Comparison of ENCODE assay signal across 10 cellular contexts in the genomic region with DNA sequence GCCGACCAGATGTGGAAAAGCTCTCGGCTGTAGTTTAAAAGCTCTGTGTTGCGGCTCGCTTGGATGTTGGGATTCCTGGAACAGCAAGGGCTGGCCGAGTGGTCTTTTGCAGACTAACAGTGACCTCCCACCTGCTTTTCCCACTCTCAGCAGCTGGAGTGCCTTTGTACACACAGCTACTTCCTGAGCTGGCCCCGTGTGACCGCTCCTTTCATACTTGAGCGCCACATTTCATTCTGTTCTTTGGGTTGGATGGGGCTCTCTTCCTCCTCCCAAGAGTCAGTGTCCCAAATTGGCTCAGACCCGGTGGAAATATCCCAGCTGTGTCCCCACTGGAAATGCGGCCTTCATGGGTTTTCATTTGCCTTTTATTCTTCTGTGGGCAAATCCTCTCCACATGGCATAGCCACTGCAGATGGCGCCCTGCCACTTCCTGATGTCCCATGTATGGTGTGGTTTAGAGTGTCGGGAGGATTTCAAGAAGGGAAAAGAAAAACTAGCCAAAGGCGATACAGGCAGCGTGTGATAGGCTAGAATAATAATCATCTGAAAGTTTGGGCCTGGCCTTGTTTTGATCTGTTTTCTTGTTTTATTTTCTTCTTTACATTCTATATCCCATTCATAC.
DNase-seq lines count a peak whose midpoint lies in the region; ATAC-seq, FAIRE-seq and TF ChIP-seq lines count a peak whose summit lies in the region.
"Had no signal": no experiment of that assay in that cellular context is flagged by ENCODE, and none has a peak within 500 bp of the region (broad histone marks: within the 10 kb centered on the region; RNA-seq: fewer than 3 reads in every experiment).

No MANE protein-coding gene starts in this region.

- no peaks in the 10 kb centered on the region for H3K9me3 ChIP-seq in HepG2 (ENCODE audit: low read length)
- H3K9me3 ChIP-seq: esophagus squamous epithelium had no signal

- TF ChIP-seq EP300 in HepG2 (IDR thresholded peaks at IDR 0.05; ENCODE audit: low read depth in 2 of 2, low read length in 2 of 2) = no peak
- TF ChIP-seq EP300 in HepG2 (CRISPR knock-in tag; IDR thresholded peaks at IDR 0.05; ENCODE audit: borderline replicate concordance) = no peak

- H2AFZ ChIP-seq in HepG2 (ENCODE audit: low read length) = no peak overlapping the region

- BruUV-seq in HepG2 (replicated peaks; lab: Mats Ljungman, UMichigan) = no TSS peak

- intact Hi-C loops in HepG2 (cut with micrococcal nuclease; ENCODE audit: unreplicated experiment) = loop anchor here (5.0 to 10.0 kb wide), 2 partner anchors 83 to 751 kb away; no protein-coding TSS in a partner anchor

- H3K27me3 ChIP-seq in HepG2 (ENCODE audit: control insufficient read depth in 1 of 2, insufficient read depth in 2 of 2, low read length in 2 of 2) = no peaks in the 10 kb centered on the region
- H3K27me3 ChIP-seq: esophagus squamous epithelium had no signal

- 94% methylated on average over 9 of the region's 14 CpGs for WGBS in HepG2 (ENCODE audit: low lambda C conversion rate)

- peak overlapping the region; percentile 63; the same call in 1 of the 2 replicates for H3K4me2 ChIP-seq in HepG2 (ENCODE audit: low read depth, low read length)

- CTCF ChIA-PET in HepG2 (lab: Yijun Ruan, JAX; ENCODE audit: low intra/inter-chr PET ratio, low total read pairs) = no interaction called here

- H3K79me2 ChIP-seq in HepG2 (ENCODE audit: insufficient read depth, low read length) = no peaks in the 10 kb centered on the region

- peaks cover 46% of the 10 kb centered on the region for H3K4me1 ChIP-seq in HepG2 (ENCODE audit: insufficient read depth, low read length)

- no peak for FAIRE-seq in HepG2 (lab: Jason Lieb, UNC)

- POLR2A ChIA-PET in HepG2 (lab: Yijun Ruan, JAX) = interaction anchor here (1.0 to 1.7 kb wide), 3 partner anchors 7 to 87 kb away, joined by 3 to 5 read pairs (median 4); no protein-coding TSS in a partner anchor

- H4K20me1 ChIP-seq in HepG2 (ENCODE audit: insufficient read depth, low read length) = no peaks in the 10 kb centered on the region; the same call in 1 of the 2 replicates

- H3K27ac ChIP-seq in HepG2 (ENCODE audit: extremely low read length, insufficient read depth, low read length) = peak overlapping the region; percentile 69

- in situ Hi-C loops in HepG2 (cut with HindIII; ENCODE audit: extremely low pct_ligation_motif_present, low pct_unique_long_range_greater_than_20kb) = no loop called here

- no peak for TF ChIP-seq CTCF in HepG2 (CRISPR knock-in tag; IDR thresholded peaks at IDR 0.05)

- ATAC-seq in HepG2 = no peak

- DNase-seq in Ammon's horn (ENCODE audit: low spot score) = peak; percentile 52
- peak; percentile 18 for DNase-seq in HK-2 (ENCODE audit: unreplicated experiment)
- peak; percentile 46 for DNase-seq in SHP77 treated with DMSO at 0.1 percent for 48 hours (lab: John Stamatoyannopoulos, UW)
- DNase-seq in HepG2 (ENCODE audit: low spot score) = no peak
- no peak for DNase-seq in activated effector memory CD4-positive, alpha-beta T cell treated with anti-CD3 and anti-CD28 coated beads, Interleukin-2, amount 50 U/mL, for 16 hours
- no peak for DNase-seq in activated CD4-positive, alpha-beta T cell treated with anti-CD3 and anti-CD28 coated beads, Interleukin-2, amount 50 U/mL, for 1 hour
- no peak for DNase-seq in kidney glomerular epithelial cell (lab: John Stamatoyannopoulos, UW)
- DNase-seq in NCI-H345 (lab: John Stamatoyannopoulos, UW) = no peak
- DNase-seq: CD4-positive, alpha-beta memory T cell; esophagus squamous epithelium had no signal

- H3K4me3 ChIP-seq in HepG2 (replicated peaks in 1 of 3; ENCODE audit: insufficient read depth in 1 of 3, low read depth in 2 of 3, low read length in 3 of 3) = 0 out of 6 replicates have a peak overlapping the region, but pooled peaks of 1 of the 3 experiments have one; percentile 0
- H3K4me3 ChIP-seq: esophagus squamous epithelium had no signal

- H3K9ac ChIP-seq in HepG2 (ENCODE audit: insufficient read depth, low read depth, low read length) = no peak overlapping the region

- peaks cover 2 to 11% of the 10 kb centered on the region in 2 experiments; a peak in 3 of 5 replicates for H3K36me3 ChIP-seq in HepG2 (replicated peaks in 1 of 2; ENCODE audit: control insufficient read depth in 1 of 2, insufficient read depth in 2 of 2, low read length in 2 of 2)

- no peak for TF ChIP-seq POLR2A in HepG2 (IDR thresholded peaks at IDR 0.05; ENCODE audit: insufficient read depth in 1 of 2, low read depth in 2 of 2, low read length in 2 of 2)

- TF ChIP-seq RAD21 in HepG2 (CRISPR knock-in tag; IDR thresholded peaks at IDR 0.05) = no peak

TF ChIP-seq in HepG2, 621 proteins besides CTCF, POLR2A, EP300 and RAD21 (continues in another document):
- TF ChIP-seq, protein P1, sequence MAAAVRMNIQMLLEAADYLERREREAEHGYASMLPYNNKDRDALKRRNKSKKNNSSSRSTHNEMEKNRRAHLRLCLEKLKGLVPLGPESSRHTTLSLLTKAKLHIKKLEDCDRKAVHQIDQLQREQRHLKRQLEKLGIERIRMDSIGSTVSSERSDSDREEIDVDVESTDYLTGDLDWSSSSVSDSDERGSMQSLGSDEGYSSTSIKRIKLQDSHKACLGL (CRISPR knock-in tag; IDR thresholded peaks at IDR 0.05) = no peak
- TF ChIP-seq STAG1 (CRISPR knock-in tag; IDR thresholded peaks at IDR 0.05) (0 out of 2 replicates have a peak, but pooled peaks have one; percentile 10), ZBTB21 (CRISPR knock-in tag; IDR thresholded peaks at IDR 0.05) (no peak), ZFYVE20 (CRISPR knock-in tag; IDR thresholded peaks at IDR 0.05; ENCODE audit: borderline replicate concordance, low read depth) (no peak), ZBTB38 (CRISPR knock-in tag; IDR thresholded peaks at IDR 0.05) (peak; percentile 91), ZNF687 (CRISPR knock-in tag; IDR thresholded peaks at IDR 0.05) (peak; percentile 43), ZNF691 (CRISPR knock-in tag; IDR thresholded peaks at IDR 0.05; ENCODE audit: borderline replicate concordance, low read depth) (no peak), MYC (CRISPR knock-in tag; IDR thresholded peaks at IDR 0.05; ENCODE audit: borderline replicate concordance) (no peak)
- TF ChIP-seq, protein P2, sequence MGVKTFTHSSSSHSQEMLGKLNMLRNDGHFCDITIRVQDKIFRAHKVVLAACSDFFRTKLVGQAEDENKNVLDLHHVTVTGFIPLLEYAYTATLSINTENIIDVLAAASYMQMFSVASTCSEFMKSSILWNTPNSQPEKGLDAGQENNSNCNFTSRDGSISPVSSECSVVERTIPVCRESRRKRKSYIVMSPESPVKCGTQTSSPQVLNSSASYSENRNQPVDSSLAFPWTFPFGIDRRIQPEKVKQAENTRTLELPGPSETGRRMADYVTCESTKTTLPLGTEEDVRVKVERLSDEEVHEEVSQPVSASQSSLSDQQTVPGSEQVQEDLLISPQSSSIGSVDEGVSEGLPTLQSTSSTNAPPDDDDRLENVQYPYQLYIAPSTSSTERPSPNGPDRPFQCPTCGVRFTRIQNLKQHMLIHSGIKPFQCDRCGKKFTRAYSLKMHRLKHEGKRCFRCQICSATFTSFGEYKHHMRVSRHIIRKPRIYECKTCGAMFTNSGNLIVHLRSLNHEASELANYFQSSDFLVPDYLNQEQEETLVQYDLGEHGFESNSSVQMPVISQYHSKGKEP (CRISPR knock-in tag; IDR thresholded peaks at IDR 0.05) = no peak

Comparison
In these comparisons a context has a peak if more than half of its experiments do, and no peak if none do; other contexts are left out.
1. DNase-seq: peak in Ammon's horn (single experiment), HK-2 (single experiment) and SHP77 treated with DMSO at 0.1 percent for 48 hours (single experiment); none in HepG2 (single experiment), activated effector memory CD4-positive, alpha-beta T cell treated with anti-CD3 and anti-CD28 coated beads, Interleukin-2, amount 50 U/mL, for 16 hours (single experiment), activated CD4-positive, alpha-beta T cell treated with anti-CD3 and anti-CD28 coated beads, Interleukin-2, amount 50 U/mL, for 1 hour (single experiment), kidney glomerular epithelial cell (single experiment) and NCI-H345 (single experiment).